Comparison of ENCODE assay signal across 16 cellular contexts in the genomic region with DNA sequence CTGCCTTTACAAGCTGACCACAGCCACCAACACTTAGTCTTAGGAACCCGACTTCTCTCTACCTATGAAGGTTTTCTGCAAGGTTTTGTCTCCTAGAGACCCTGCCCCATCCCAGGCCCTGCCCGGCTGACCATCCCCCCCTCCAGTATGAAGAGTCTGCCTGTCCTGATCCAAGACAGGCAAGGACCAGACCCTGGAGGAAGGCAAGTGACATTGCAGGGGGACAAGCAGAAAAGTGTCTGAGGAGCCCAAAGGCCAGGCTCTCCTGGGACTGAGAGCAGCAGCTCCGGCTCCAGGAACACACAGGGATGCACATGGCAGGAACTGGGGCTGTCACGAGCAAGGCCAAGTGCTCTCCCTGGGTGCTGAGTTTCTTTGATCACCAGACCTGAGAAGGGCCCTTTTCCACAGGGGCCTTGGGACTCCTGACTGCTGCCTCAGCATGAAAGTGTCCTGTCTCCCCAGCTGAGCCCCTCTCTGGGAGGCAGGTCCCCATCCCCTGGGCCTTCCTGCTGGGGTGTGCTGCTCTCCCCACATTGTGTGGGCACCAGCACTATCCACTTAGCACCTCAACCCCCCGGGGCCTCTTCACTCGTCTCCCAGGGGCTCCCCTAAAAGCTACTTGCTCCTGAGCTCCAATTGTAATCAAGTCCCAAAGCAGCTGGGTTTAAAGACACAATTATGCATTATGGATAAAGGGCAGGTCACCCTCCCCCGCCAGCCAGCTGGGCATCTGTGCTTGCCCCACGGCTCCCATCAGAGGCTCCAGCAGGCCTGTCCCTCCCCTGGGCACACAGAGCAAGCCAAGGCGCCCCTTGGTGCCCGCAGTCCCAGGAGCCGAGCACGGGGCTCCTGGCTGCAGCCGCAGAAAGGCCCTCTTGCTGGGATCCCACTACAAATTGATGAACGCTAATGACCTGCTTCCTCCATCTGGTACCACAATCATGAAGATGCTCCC. TPM values are rescaled to one million over a fixed set of nuclear protein-coding genes. Genes with fewer than 3 reads are reported as not detected.
DNase-seq lines count a peak whose midpoint lies in the region; ATAC-seq, FAIRE-seq and TF ChIP-seq lines count a peak whose summit lies in the region.
"Had no signal": no experiment of that assay in that cellular context is flagged by ENCODE, and none has a peak within 500 bp of the region (broad histone marks: within the 10 kb centered on the region; RNA-seq: fewer than 3 reads in every experiment).

No MANE protein-coding gene starts in this region.

- no peaks in the 10 kb centered on the region for H3K9me3 Mint-ChIP-seq in MCF 10A (ENCODE audit: unreplicated experiment)
- H3K9me3 Mint-ChIP-seq in neural crest cell, result peaks cover 8% of the 10 kb centered on the region
- H3K9me3 Mint-ChIP-seq: activated naive CD8-positive, alpha-beta T cell treated with anti-CD3 and anti-CD28 coated beads, Interleukin-2, amount 10 ng/mL, durations not matched to agents 7 days and 5 days had no signal

- H3K4me1 Mint-ChIP-seq in MCF 10A (ENCODE audit: insufficient read depth, unreplicated experiment) (peaks cover 37% of the 10 kb centered on the region), neural crest cell (peaks cover 7% of the 10 kb centered on the region)
- H3K4me1 Mint-ChIP-seq: activated naive CD8-positive, alpha-beta T cell treated with anti-CD3 and anti-CD28 coated beads, Interleukin-2, amount 10 ng/mL, durations not matched to agents 7 days and 5 days; naive thymus-derived CD4-positive, alpha-beta T cell had no signal

- H3K27ac ChIP-seq in HepG2 (ENCODE audit: extremely low read length, insufficient read depth, low read length), result no peak overlapping the region
- no peak overlapping the region for H3K27ac ChIP-seq in right lobe of liver
- peak overlapping the region; percentile 62 for H3K27ac ChIP-seq in vagina
- H3K27ac ChIP-seq: spleen, tibial artery had no signal

- TF ChIP-seq RAD21 in HepG2 (CRISPR knock-in tag; IDR thresholded peaks at IDR 0.05), result no peak

- H3K36me3 ChIP-seq in HepG2 (replicated peaks in 1 of 2; ENCODE audit: control insufficient read depth in 1 of 2, insufficient read depth in 2 of 2, low read length in 2 of 2), result no peaks in the 10 kb centered on the region
- H3K36me3 ChIP-seq in right lobe of liver, result no peaks in the 10 kb centered on the region
- no peaks in the 10 kb centered on the region for H3K36me3 ChIP-seq in vagina
- H3K36me3 ChIP-seq: spleen, tibial artery had no signal

- no TSS peak for BruUV-seq in HepG2 (replicated peaks; lab: Mats Ljungman, UMichigan)
- BruUV-seq in MCF 10A (replicated peaks; lab: Mats Ljungman, UMichigan), result no TSS peak

- H3K9ac ChIP-seq in HepG2 (ENCODE audit: insufficient read depth, low read depth, low read length), result no peak overlapping the region

- CTCF ChIA-PET in HepG2 (lab: Yijun Ruan, JAX; ENCODE audit: low intra/inter-chr PET ratio, low total read pairs) (no interaction called here), MCF 10A (lab: Yijun Ruan, JAX) (interaction anchor here (1.1 to 1.4 kb wide), 2 partner anchors 9 to 25 kb away, joined by 3 read pairs; no protein-coding TSS in a partner anchor)

- no peak overlapping the region for H3K4me3 ChIP-seq in HepG2 (replicated peaks in 1 of 3; ENCODE audit: insufficient read depth in 1 of 3, low read depth in 2 of 3, low read length in 3 of 3)
- no peak overlapping the region for H3K4me3 ChIP-seq in right lobe of liver
- no peak overlapping the region for H3K4me3 ChIP-seq in vagina
- H3K4me3 ChIP-seq: spleen, tibial artery had no signal

- TF ChIP-seq CTCF in HepG2 (CRISPR knock-in tag; IDR thresholded peaks at IDR 0.05), result no peak
- no peak for TF ChIP-seq CTCF in right lobe of liver (IDR thresholded peaks at IDR 0.05)
- TF ChIP-seq CTCF in MCF 10A (IDR thresholded peaks at IDR 0.05; ENCODE audit: unreplicated experiment), result no peak
- no peak for TF ChIP-seq CTCF in neural crest cell (conservative IDR thresholded peaks at IDR 0.05)
- TF ChIP-seq CTCF in vagina (IDR thresholded peaks at IDR 0.05), result no peak

- H3K9me3 ChIP-seq in HepG2 (ENCODE audit: low read length), result no peaks in the 10 kb centered on the region
- H3K9me3 ChIP-seq in right lobe of liver, result no peaks in the 10 kb centered on the region
- H3K9me3 ChIP-seq in vagina, result no peaks in the 10 kb centered on the region
- H3K9me3 ChIP-seq: spleen, tibial artery had no signal

- intact Hi-C loops in HepG2 (cut with micrococcal nuclease; ENCODE audit: unreplicated experiment), result no loop called here
- intact Hi-C loops in right lobe of liver (cut with DNase I), result no loop called here
- intact Hi-C loops in MCF 10A (cut with micrococcal nuclease), result no loop called here
- intact Hi-C loops in vagina (cut with DNase I), result no loop called here

- H3K27me3 ChIP-seq in HepG2 (ENCODE audit: control insufficient read depth in 1 of 2, insufficient read depth in 2 of 2, low read length in 2 of 2) (peaks cover 0 to 19% of the 10 kb centered on the region in 2 experiments; a peak in 3 of 5 replicates), right lobe of liver (no peaks in the 10 kb centered on the region), vagina (no peaks in the 10 kb centered on the region)

- H3K27me3 Mint-ChIP-seq in MCF 10A (ENCODE audit: insufficient read depth, unreplicated experiment) (no peaks in the 10 kb centered on the region), neural crest cell (ENCODE audit: low read depth) (peaks cover 6% of the 10 kb centered on the region)

- 58% methylated on average over 13 of the region's 14 CpGs for WGBS in HepG2 (ENCODE audit: low lambda C conversion rate)
- 0% methylated on average over 1 of the region's 14 CpGs for WGBS in right lobe of liver (ENCODE audit: insufficient coverage, low coverage, low lambda C conversion rate, missing lambda C conversion rate)

- H3K4me1 ChIP-seq in HepG2 (ENCODE audit: insufficient read depth, low read length) (peaks cover 33% of the 10 kb centered on the region), right lobe of liver (no peaks in the 10 kb centered on the region), vagina (peaks cover 6% of the 10 kb centered on the region)
- H3K4me1 ChIP-seq: spleen had no signal

- POLR2A ChIA-PET in HepG2 (lab: Yijun Ruan, JAX), result no interaction called here
- POLR2A ChIA-PET in MCF 10A (lab: Yijun Ruan, JAX), result interaction anchor here (0.6 to 1.2 kb wide), 7 partner anchors 9 to 480 kb away, joined by 3 to 4 read pairs (median 3); no protein-coding TSS in a partner anchor

- H3K79me2 ChIP-seq in HepG2 (ENCODE audit: insufficient read depth, low read length), result no peaks in the 10 kb centered on the region

- in situ Hi-C loops in HepG2 (cut with HindIII; ENCODE audit: extremely low pct_ligation_motif_present, low pct_unique_long_range_greater_than_20kb), result no loop called here

- H3K4me3 Mint-ChIP-seq in MCF 10A (ENCODE audit: unreplicated experiment), result no peak overlapping the region
- H3K4me3 Mint-ChIP-seq in neural crest cell, result no peak overlapping the region
- H3K4me3 Mint-ChIP-seq: activated naive CD8-positive, alpha-beta T cell treated with anti-CD3 and anti-CD28 coated beads, Interleukin-2, amount 10 ng/mL, durations not matched to agents 7 days and 5 days; naive thymus-derived CD4-positive, alpha-beta T cell had no signal

- no peaks in the 10 kb centered on the region for H4K20me1 ChIP-seq in HepG2 (ENCODE audit: insufficient read depth, low read length)

- FAIRE-seq in HepG2 (lab: Jason Lieb, UNC), result no peak
- FAIRE-seq: GM19239 had no signal

- H2AFZ ChIP-seq in HepG2 (ENCODE audit: low read length), result no peak overlapping the region

- no peak for DNase-seq in HepG2 (ENCODE audit: low spot score)
- DNase-seq in right lobe of liver, result no peak
- no peak for DNase-seq in MCF 10A (ENCODE audit: unreplicated experiment)
- no peak for DNase-seq in neural crest cell (ENCODE audit: low read depth, low spot score)
- no peak for DNase-seq in vagina (ENCODE audit: extremely low spot score in 2 of 2)
- DNase-seq in NK-92 treated with Interleukin-12 subunit alpha and Interleukin-12 subunit beta, amount 100 ng/mL, for 24 hours (lab: John Stamatoyannopoulos, UW), result no peak
- no peak for DNase-seq in Ammon's horn (ENCODE audit: low spot score)
- DNase-seq: activated CD8-positive, alpha-beta memory T cell treated with anti-CD3 and anti-CD28 coated beads, Interleukin-2, amount 50 U/mL, for 4 hours; activated naive CD8-positive, alpha-beta T cell treated with anti-CD3 and anti-CD28 coated beads, Interleukin-2, amount 10 ng/mL, durations not matched to agents 7 days and 5 days; naive thymus-derived CD4-positive, alpha-beta T cell; NCI-H82; spleen; tibial artery had no signal

- H3K27ac Mint-ChIP-seq in MCF 10A (ENCODE audit: low read depth, unreplicated experiment), result peak overlapping the region; percentile 84
- H3K27ac Mint-ChIP-seq in neural crest cell (ENCODE audit: unreplicated experiment), result peak overlapping the region; percentile 19
- H3K27ac Mint-ChIP-seq: activated naive CD8-positive, alpha-beta T cell treated with anti-CD3 and anti-CD28 coated beads, Interleukin-2, amount 10 ng/mL, durations not matched to agents 7 days and 5 days; naive thymus-derived CD4-positive, alpha-beta T cell had no signal

- TF ChIP-seq POLR2A in HepG2 (IDR thresholded peaks at IDR 0.05; ENCODE audit: insufficient read depth in 1 of 2, low read depth in 2 of 2, low read length in 2 of 2) (no peak), right lobe of liver (IDR thresholded peaks at IDR 0.05) (no peak), vagina (IDR thresholded peaks at IDR 0.05) (no peak)

- ATAC-seq in HepG2 (peak; percentile 46), right lobe of liver (no peak), GM21786 (IDR thresholded peaks at IDR 0.05; ENCODE audit: unreplicated experiment) (no peak)
- ATAC-seq: naive thymus-derived CD4-positive, alpha-beta T cell had no signal

- no peak for TF ChIP-seq EP300 in HepG2 (IDR thresholded peaks at IDR 0.05; ENCODE audit: low read depth in 2 of 2, low read length in 2 of 2)
- TF ChIP-seq EP300 in HepG2 (CRISPR knock-in tag; IDR thresholded peaks at IDR 0.05; ENCODE audit: borderline replicate concordance), result no peak

- H3K4me2 ChIP-seq in HepG2 (ENCODE audit: low read depth, low read length), result no peak overlapping the region

- no peaks in the 10 kb centered on the region for H3K36me3 Mint-ChIP-seq in MCF 10A (ENCODE audit: insufficient read depth, unreplicated experiment)
- no peaks in the 10 kb centered on the region for H3K36me3 Mint-ChIP-seq in neural crest cell (ENCODE audit: low read depth)
- H3K36me3 Mint-ChIP-seq: activated naive CD8-positive, alpha-beta T cell treated with anti-CD3 and anti-CD28 coated beads, Interleukin-2, amount 10 ng/mL, durations not matched to agents 7 days and 5 days; naive thymus-derived CD4-positive, alpha-beta T cell had no signal

RNA-seq across cellular contexts. Expression of gene CACNG4, which starts 11.5 kb away (rescaled TPM):
- total RNA-seq in HepG2 (2016; rRNA removed; fragmentation: Illumina TruSeq; extraction: Trizol), result 0.09 and 0.11 TPM in 2 replicates
- total RNA-seq in HepG2 (2016; cell fraction: cytosol; rRNA removed; fragmentation: Illumina TruSeq; extraction: Trizol; ENCODE audit: low read depth), result 0.09 and 0.10 TPM in 2 replicates
- total RNA-seq in HepG2 (2016; cell fraction: insoluble cytoplasmic fraction; rRNA removed; fragmentation: Illumina TruSeq; extraction: Trizol), result 0.09 TPM in 2 replicates
- 0.17 and 0.19 TPM in 2 replicates for total RNA-seq in HepG2 (2016; cell fraction: membrane; rRNA removed; fragmentation: Illumina TruSeq; extraction: Trizol)
- not detected in 2 replicates for total RNA-seq in HepG2 (2016; cell fraction: nucleus; rRNA removed; fragmentation: Illumina TruSeq; extraction: Trizol)
- polyA plus RNA-seq in HepG2 (2011; rRNA removed), result 0.09 and 0.17 TPM in 2 replicates
- 0.14 and 0.19 TPM in 2 replicates for polyA plus RNA-seq in HepG2 (2011; cell fraction: cytosol; rRNA removed)
- 0.07 and 0.21 TPM in 2 replicates for polyA plus RNA-seq in HepG2 (2011; cell fraction: nucleus; rRNA removed)
- 0.08 and 0.12 TPM in 2 replicates for polyA plus RNA-seq in HepG2 (2012)
- 0.12 and 0.14 TPM in 2 replicates for polyA plus RNA-seq in HepG2 (2016; cell fraction: cytosol; fragmentation: Illumina TruSeq; extraction: Trizol; ENCODE audit: low read depth)
- 0.09 TPM in 1 of 2 replicates, not detected in the other for polyA plus RNA-seq in HepG2 (2016; cell fraction: insoluble cytoplasmic fraction; fragmentation: Illumina TruSeq; extraction: Trizol; ENCODE audit: low read depth)
- 0.17 and 0.26 TPM in 2 replicates for polyA plus RNA-seq in HepG2 (2016; cell fraction: membrane; fragmentation: Illumina TruSeq; extraction: Trizol; ENCODE audit: low read depth)
- polyA plus RNA-seq in HepG2 (2016; cell fraction: nucleus; fragmentation: Illumina TruSeq; extraction: Trizol; ENCODE audit: insufficient read depth, low read depth), result not detected in 2 replicates
- 0.22 TPM in 1 of 2 replicates, not detected in the other for polyA minus RNA-seq in HepG2 (2011; rRNA and poly(A)+ RNA removed; ENCODE audit: low replicate concordance)
- not detected in 2 replicates for polyA minus RNA-seq in HepG2 (2011; cell fraction: cytosol; rRNA and poly(A)+ RNA removed)
- not detected in 2 replicates for polyA minus RNA-seq in HepG2 (2011; cell fraction: nucleus; rRNA and poly(A)+ RNA removed)
- total RNA-seq in right lobe of liver, result not detected
- total RNA-seq in MCF 10A (2022), result not detected in 2 replicates
- total RNA-seq in neural crest cell, result 38.4 and 38.9 TPM in 2 replicates
- 0.74 TPM for total RNA-seq in vagina
- total RNA-seq: activated naive CD8-positive, alpha-beta T cell treated with anti-CD3 and anti-CD28 coated beads, Interleukin-2, amount 10 ng/mL, durations not matched to agents 7 days and 5 days; naive thymus-derived CD4-positive, alpha-beta T cell; SK-MEL-5; spleen had no signal
- polyA plus RNA-seq: naive thymus-derived CD4-positive, alpha-beta T cell; spleen had no signal

Comparison
In these comparisons a context has a peak if more than half of its experiments do, and no peak if none do; other contexts are left out.
1. RNA of gene CACNG4, which starts 11.5 kb away (total RNA-seq): 38.4 to 38.9 TPM in neural crest cell; 0.74 TPM in vagina (single experiment), 0.09 to 0.19 TPM in HepG2, not detected in right lobe of liver and not detected in MCF 10A; every median in the first group is over 10 times any median in the second.